Comparison of ENCODE assay signal across 8 cellular contexts in genomic region chr3:30607032-30607833, GRCh38. TPM values are rescaled to one million over a fixed set of nuclear protein-coding genes. Genes with fewer than 3 reads are reported as not detected.
DNase-seq lines count a peak whose midpoint lies in the region; ATAC-seq and TF ChIP-seq lines count a peak whose summit lies in the region.

No MANE protein-coding gene starts in this region.

- TF ChIP-seq CTCF in colonic mucosa (IDR thresholded peaks at IDR 0.05) (no peak), right lobe of liver (IDR thresholded peaks at IDR 0.05) (no peak)

- WGBS in right lobe of liver (ENCODE audit: insufficient coverage, low coverage, low lambda C conversion rate, missing lambda C conversion rate) = 1% methylated on average over 30 of the region's 45 CpGs

- CTCF ChIA-PET in CD8-positive, alpha-beta memory T cell (lab: Charles Lee) = interaction anchor here (0.7 to 3.9 kb wide), 10 partner anchors 8 to 409 kb away, joined by 3 to 30 read pairs (median 4); no protein-coding TSS in a partner anchor

- peaks cover 62% of the 10 kb centered on the region for H3K4me1 ChIP-seq in CD8-positive, alpha-beta memory T cell (ENCODE audit: insufficient read depth, low read length)
- H3K4me1 ChIP-seq in colonic mucosa (no peaks in the 10 kb centered on the region), right lobe of liver (peaks cover 0 to 24% (median 12%) of the 10 kb centered on the region in 4 donors)

- no peaks in the 10 kb centered on the region for H3K9me3 ChIP-seq in CD8-positive, alpha-beta memory T cell (ENCODE audit: low read length)
- H3K9me3 ChIP-seq in colonic mucosa = no peaks in the 10 kb centered on the region
- H3K9me3 ChIP-seq in right lobe of liver = no peaks in the 10 kb centered on the region

- POLR2A ChIA-PET in CD8-positive, alpha-beta memory T cell (lab: Charles Lee) = interaction anchor here (0.6 to 3.0 kb wide), 16 partner anchors 9 to 926 kb away, joined by 3 to 18 read pairs (median 4); partner anchors contain the start of gene STT3B

- H3K9me3 Mint-ChIP-seq in CD8-positive, alpha-beta memory T cell = no peaks in the 10 kb centered on the region
- H3K9me3 Mint-ChIP-seq in IgD-negative memory B cell = no peaks in the 10 kb centered on the region

- DNase-seq in CD8-positive, alpha-beta memory T cell = peak; percentile 47 to 77 (median 68)
- peak; percentile 27 to 55 (median 48) for DNase-seq in activated CD4-positive, CD25-positive, alpha-beta regulatory T cell (lab: John Stamatoyannopoulos, UW)
- DNase-seq in colonic mucosa (peak; percentile 84), right lobe of liver (peak; percentile 84 to 88 (median 84)), NCI-H2081 (lab: John Stamatoyannopoulos, UW) (no peak)
- DNase-seq in stimulated activated CD8-positive, alpha-beta memory T cell treated with anti-CD3 and anti-CD28 coated beads, Interleukin-12 subunit alpha, Interleukin-12 subunit beta, amount 100 ng/mL, for 24 hours (ENCODE audit: extremely low read depth) = peak; percentile 31

- H3K4me3 Mint-ChIP-seq in CD8-positive, alpha-beta memory T cell = peak overlapping the region; percentile 92 to 98 (median 97)
- H3K4me3 Mint-ChIP-seq in IgD-negative memory B cell = peak overlapping the region; percentile 96 to 98 (median 97)

- ATAC-seq in GM21526 (IDR thresholded peaks at IDR 0.05; ENCODE audit: low FRiP score, unreplicated experiment) (peak; percentile 62), right lobe of liver (peak; percentile 50 to 63 (median 62))

- peak overlapping the region; percentile 85 to 99 (median 94) for H3K27ac Mint-ChIP-seq in CD8-positive, alpha-beta memory T cell
- peak overlapping the region; percentile 97 to 99 (median 98) for H3K27ac Mint-ChIP-seq in IgD-negative memory B cell

- H3K36me3 Mint-ChIP-seq in CD8-positive, alpha-beta memory T cell = peaks cover 0 to 34% (median 4%) of the 10 kb centered on the region in 3 donors
- H3K36me3 Mint-ChIP-seq in IgD-negative memory B cell = no peaks in the 10 kb centered on the region

- H3K27ac ChIP-seq in CD8-positive, alpha-beta memory T cell (ENCODE audit: low read depth, low read length) = peak overlapping the region; percentile 78
- H3K27ac ChIP-seq in colonic mucosa = peak overlapping the region; percentile 99
- peak overlapping the region; percentile 99 for H3K27ac ChIP-seq in right lobe of liver

- intact Hi-C loops in colonic mucosa (cut with DNase I) = no loop called here
- intact Hi-C loops in right lobe of liver (cut with DNase I) = no loop called here

- no peaks in the 10 kb centered on the region for H3K27me3 ChIP-seq in CD8-positive, alpha-beta memory T cell (ENCODE audit: insufficient read depth, low read length, poor library complexity, severe bottlenecking)
- H3K27me3 ChIP-seq in colonic mucosa (no peaks in the 10 kb centered on the region), right lobe of liver (no peaks in the 10 kb centered on the region)

- TF ChIP-seq POLR2A in right lobe of liver (IDR thresholded peaks at IDR 0.05) = peak; percentile 43

- H3K27me3 Mint-ChIP-seq in CD8-positive, alpha-beta memory T cell = no peaks in the 10 kb centered on the region
- no peaks in the 10 kb centered on the region for H3K27me3 Mint-ChIP-seq in IgD-negative memory B cell

- peak overlapping the region; percentile 76 to 98 for H3K9ac ChIP-seq in colonic mucosa (ENCODE audit: low read depth in 2 of 2, low read length in 2 of 2)

- H3K4me3 ChIP-seq in CD8-positive, alpha-beta memory T cell (ENCODE audit: low read length) = peak overlapping the region; percentile 98
- H3K4me3 ChIP-seq in colonic mucosa (peak overlapping the region; percentile 89), right lobe of liver (peak overlapping the region; percentile 86 to 92 (median 86))

- peaks cover 66 to 74% (median 67%) of the 10 kb centered on the region in 3 donors for H3K4me1 Mint-ChIP-seq in CD8-positive, alpha-beta memory T cell
- H3K4me1 Mint-ChIP-seq in IgD-negative memory B cell = peaks cover 58 to 69% (median 64%) of the 10 kb centered on the region in 3 donors

- no peaks in the 10 kb centered on the region for H3K36me3 ChIP-seq in CD8-positive, alpha-beta memory T cell (ENCODE audit: insufficient read depth, low read length)
- no peaks in the 10 kb centered on the region for H3K36me3 ChIP-seq in colonic mucosa
- H3K36me3 ChIP-seq in right lobe of liver = no peaks in the 10 kb centered on the region

RNA-seq across cellular contexts. Expression of gene TGFBR2, which starts 0.8 kb away (rescaled TPM):
- 10 to 100 TPM; 55.3 to 56.3 TPM for total RNA-seq in CD8-positive, alpha-beta memory T cell
- polyA plus RNA-seq in CD8-positive, alpha-beta memory T cell = 108 TPM
- polyA plus RNA-seq in IgD-negative memory B cell = 76.8 TPM
- total RNA-seq in colonic mucosa (10 to 100 TPM; 32.4 to 53.5 TPM), right lobe of liver (10 to 100 TPM; 24.9 to 52.6 (median 45.5) TPM)

Comparison
In these comparisons a context has a peak if more than half of its experiments do, and no peak if none do; other contexts are left out.
1. DNase-seq: peak in CD8-positive, alpha-beta memory T cell (5 of 5), activated CD4-positive, CD25-positive, alpha-beta regulatory T cell (4 of 4), colonic mucosa (single experiment), right lobe of liver (3 of 3) and stimulated activated CD8-positive, alpha-beta memory T cell treated with anti-CD3 and anti-CD28 coated beads, Interleukin-12 subunit alpha, Interleukin-12 subunit beta, amount 100 ng/mL, for 24 hours (single experiment); none in NCI-H2081 (0 of 2).
2. Peak in every context shown above with its lines, with median percentiles within 50 percentile points of each other: H3K27ac ChIP-seq and H3K4me3 ChIP-seq.